In the genomic region with DNA sequence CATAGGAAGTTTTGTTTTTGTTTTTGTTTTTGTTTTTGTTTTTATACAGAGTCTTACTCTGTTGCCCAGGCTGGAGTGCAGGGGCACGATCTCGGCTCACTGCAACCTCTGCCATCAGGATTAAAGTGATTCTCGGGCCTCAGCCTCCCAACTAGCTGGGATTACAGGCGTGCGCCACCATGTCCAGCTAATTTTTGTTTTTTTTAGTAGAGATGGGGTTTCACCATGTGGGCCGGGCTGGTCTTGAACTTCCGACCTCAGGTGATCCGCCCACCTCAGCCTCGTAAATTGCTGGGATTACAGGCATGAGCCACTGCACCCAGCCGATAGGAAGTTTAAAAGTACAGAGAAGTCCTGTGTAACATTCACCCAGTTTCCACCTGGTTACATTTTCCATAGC, we compare ENCODE assay signal across 10 cellular contexts. TPM values are rescaled to one million over a fixed set of nuclear protein-coding genes. Genes with fewer than 3 reads are reported as not detected.
DNase-seq lines count a peak whose midpoint lies in the region; ATAC-seq, FAIRE-seq and TF ChIP-seq lines count a peak whose summit lies in the region.
"Not testable (repeated sequence)": the region's sequence is repeated elsewhere in the genome, so short reads cannot be mapped to it uniquely, and the experiment has no call there.
"Had no signal": no experiment of that assay in that cellular context is flagged by ENCODE, and none has a peak within 500 bp of the region (broad histone marks: within the 10 kb centered on the region; RNA-seq: fewer than 3 reads in every experiment).

No MANE protein-coding gene starts in this region.

- not testable (repeated sequence) for TF ChIP-seq EP300 in K562 (IDR thresholded peaks at IDR 0.05; ENCODE audit: low read length); sigmoid colon (IDR thresholded peaks at IDR 0.05)

- BruUV-seq in K562 (replicated peaks; lab: Mats Ljungman, UMichigan) = not testable (repeated sequence)

- DNase-seq in K562 (ENCODE audit: extremely low read depth in 1 of 4, low spot score in 3 of 4) = not testable (repeated sequence)
- DNase-seq in cardiac septum (ENCODE audit: low spot score) (peak; percentile 12), right cardiac atrium (peak in 2 of 3 donors; percentile 19 to 20), posterior vena cava (ENCODE audit: low spot score) (peak; percentile 50), sigmoid colon (peak; percentile 22), aorta (peak; percentile 18 to 62)

- POLR2A ChIA-PET in K562 (lab: Yijun Ruan, JAX) = not testable (repeated sequence)

- not testable (repeated sequence) for TF ChIP-seq POLR2A in K562 (conservative IDR thresholded peaks at IDR 0.05); sigmoid colon (IDR thresholded peaks at IDR 0.05)

- in situ Hi-C loops in K562 (cut with MboI) = not testable (repeated sequence)

- not testable (repeated sequence) for H3K27me3 ChIP-seq in K562 (ENCODE audit: control insufficient read depth in 2 of 2, insufficient read depth in 2 of 2, low read length in 2 of 2); right cardiac atrium (ENCODE audit: control insufficient read depth, insufficient read depth); sigmoid colon; aorta (ENCODE audit: control insufficient read depth in 1 of 2, insufficient read depth in 2 of 2, low read length in 1 of 2)

- H3K36me3 ChIP-seq in K562 (ENCODE audit: control insufficient read depth, insufficient read depth, low read length); sigmoid colon; aorta (ENCODE audit: control insufficient read depth in 1 of 2, insufficient read depth in 2 of 2, low read length in 1 of 2): not testable (repeated sequence)

- H3K4me2 ChIP-seq in K562 (ENCODE audit: insufficient read depth, low read length) = not testable (repeated sequence)

- intact Hi-C loops in K562 (cut with micrococcal nuclease); cardiac septum (cut with DNase I); right cardiac atrium (cut with DNase I); aorta (cut with DNase I): not testable (repeated sequence)
- intact Hi-C loops in posterior vena cava (cut with DNase I) = loop anchor here in 1 of 2 donors (10.0 kb wide), 1 partner anchor 1064 kb away; no protein-coding TSS in a partner anchor
- intact Hi-C loops in sigmoid colon (cut with DNase I) = loop anchor here (10.0 kb wide), 1 partner anchor 414 kb away; no protein-coding TSS in a partner anchor

- H3K9ac ChIP-seq in K562 (ENCODE audit: insufficient read depth in 1 of 2, low read depth in 2 of 2, low read length in 2 of 2) = not testable (repeated sequence)

- H4K20me1 ChIP-seq in K562 (replicated peaks; ENCODE audit: control insufficient read depth, insufficient read depth, low read length) = not testable (repeated sequence)

- not testable (repeated sequence) for H3K9me1 ChIP-seq in K562 (ENCODE audit: control insufficient read depth, insufficient read depth, low read length)

- not testable (repeated sequence) for H3K9me3 ChIP-seq in K562 (replicated peaks; ENCODE audit: control insufficient read depth, insufficient read depth, low read depth, low read length); right cardiac atrium (ENCODE audit: control insufficient read depth, low read length); sigmoid colon; aorta (ENCODE audit: control insufficient read depth, low read length)

- not testable (repeated sequence) for H2AFZ ChIP-seq in K562 (ENCODE audit: low read depth, low read length)

- CTCF ChIA-PET in K562 (lab: Yijun Ruan, JAX; ENCODE audit: low intra/inter-chr PET ratio) = interaction anchor here (0.5 to 0.6 kb wide), 2 partner anchors 44 to 65 kb away, joined by 3 to 4 read pairs; no protein-coding TSS in a partner anchor

- H3K79me2 ChIP-seq in K562 (ENCODE audit: control insufficient read depth, insufficient read depth, low read length) = not testable (repeated sequence)

- H3K27ac ChIP-seq in K562 (ENCODE audit: extremely low read depth, low read depth, low read length); right cardiac atrium (ENCODE audit: low read length); sigmoid colon; aorta (ENCODE audit: low read depth in 1 of 2, low read length in 2 of 2): not testable (repeated sequence)

- TF ChIP-seq RAD21 in K562 (CRISPR knock-in tag; conservative IDR thresholded peaks at IDR 0.05 in 1 of 2, IDR thresholded peaks at IDR 0.05 in 1 of 2) = not testable (repeated sequence)

- not testable (repeated sequence) for FAIRE-seq in K562 (lab: Jason Lieb, UNC)

- not testable (repeated sequence) for H3K4me3 ChIP-seq in K562; right cardiac atrium (ENCODE audit: low read length); sigmoid colon; aorta (ENCODE audit: low read length in 2 of 2)

- not testable (repeated sequence) for TF ChIP-seq CTCF in K562 (IDR thresholded peaks at IDR 0.05 in 2 of 3, conservative IDR thresholded peaks at IDR 0.05 in 1 of 3; ENCODE audit: insufficient read depth in 2 of 3, low read depth in 1 of 3, low read length in 3 of 3); sigmoid colon (IDR thresholded peaks at IDR 0.05)

- ATAC-seq in K562; right cardiac atrium; aorta (ENCODE audit: low FRiP score): not testable (repeated sequence)

- H3K4me1 ChIP-seq in K562 (replicated peaks in 1 of 2; ENCODE audit: control insufficient read depth in 2 of 2, insufficient read depth in 2 of 2, low read length in 2 of 2) (peaks cover 0 to 22% of the 10 kb centered on the region in 2 experiments; a peak in 3 of 5 replicates), sigmoid colon (peaks cover 0 to 24% (median 19%) of the 10 kb centered on the region in 4 donors)
- H3K4me1 ChIP-seq in right cardiac atrium (ENCODE audit: control insufficient read depth, insufficient read depth, low read length); aorta (ENCODE audit: control insufficient read depth in 1 of 2, insufficient read depth in 2 of 2, low read length in 2 of 2): not testable (repeated sequence)

- WGBS in K562 (ENCODE audit: insufficient coverage, low coverage, missing lambda C conversion rate) = 58% methylated on average over 10 of the region's 10 CpGs
- 90% methylated on average over 10 of the region's 10 CpGs for WGBS in right cardiac atrium
- WGBS in sigmoid colon, 2 donors = 50 to 83% methylated on average over 10 of the region's 10 CpGs
- 89 to 92% methylated on average over 10 of the region's 10 CpGs for WGBS in aorta, 2 donors

RNA-seq across cellular contexts. Expression of gene PTH1R, which starts 33.4 kb away (rescaled TPM):
- not detected in 2 replicates for total RNA-seq in K562 (2011; cell fraction: chromatin; rRNA removed; ENCODE audit: low replicate concordance)
- total RNA-seq in K562 (2011; cell fraction: nucleolus; rRNA removed) = not detected in 2 replicates
- not detected in 2 replicates for total RNA-seq in K562 (2011; cell fraction: nucleoplasm; rRNA removed)
- not detected in 2 replicates for total RNA-seq in K562 (2014; rRNA removed)
- total RNA-seq in K562 (2014; rRNA removed; fragmentation: Illumina TruSeq; extraction: Trizol) = not detected in 2 replicates
- total RNA-seq in K562 (2015; rRNA removed; fragmentation: Illumina TruSeq; extraction: Trizol) = not detected in 2 replicates
- not detected in 2 replicates for total RNA-seq in K562 (2021)
- polyA plus RNA-seq in K562 (2011; rRNA removed) = not detected in 2 replicates
- polyA plus RNA-seq in K562 (2011; cell fraction: cytosol; rRNA removed) = not detected in 2 replicates
- not detected in 2 replicates for polyA plus RNA-seq in K562 (2011; cell fraction: nucleus; rRNA removed)
- polyA plus RNA-seq in K562 (2012) = not detected in 2 replicates
- polyA plus RNA-seq in K562 (2014; fragmentation: Illumina TruSeq; extraction: Trizol) = not detected in 2 replicates
- polyA plus RNA-seq in K562 (2014; fragmentation: Nextera tagmentation; extraction: Ambion mirVana) = not detected
- not detected in 2 replicates for polyA plus RNA-seq in K562 (2014; rRNA removed)
- polyA minus RNA-seq in K562 (2011; rRNA and poly(A)+ RNA removed) = not detected in 2 replicates
- not detected in 2 replicates for polyA minus RNA-seq in K562 (2011; cell fraction: cytosol; rRNA and poly(A)+ RNA removed)
- polyA minus RNA-seq in K562 (2011; cell fraction: nucleus; rRNA and poly(A)+ RNA removed) = not detected in 2 replicates
- total RNA-seq in cardiac septum = 5.4 TPM
- total RNA-seq in right cardiac atrium = 10 to 100 TPM in 3 of 4 donors, 1 to 10 TPM in 1; 9.3 to 15.6 (median 12.6) TPM
- 18.5 TPM for polyA plus RNA-seq in right cardiac atrium
- total RNA-seq in posterior vena cava = 10 to 100 TPM in 1 of 2 donors, 1 to 10 TPM in 1; 5.8 to 17.9 TPM
- 1 to 10 TPM; 3.6 to 9.0 (median 6.0) TPM for total RNA-seq in sigmoid colon
- polyA plus RNA-seq in sigmoid colon = 1 to 10 TPM; 1.2 to 5.2 (median 3.6) TPM
- total RNA-seq in aorta = 1 to 10 TPM; 6.6 to 6.7 TPM
- 10 to 100 TPM in 1 of 2 donors, 1 to 10 TPM in 1; 8.4 to 38.6 TPM for polyA plus RNA-seq in aorta
- total RNA-seq: Calu3; CD4-positive, alpha-beta memory T cell; Daoy had no signal
- polyA plus RNA-seq: CD4-positive, alpha-beta memory T cell had no signal

RNA-seq across cellular contexts. Expression of gene MYL3, which starts 47.7 kb away (rescaled TPM):
- not detected in 2 replicates for total RNA-seq in K562 (2011; cell fraction: chromatin; rRNA removed; ENCODE audit: low replicate concordance)
- not detected in 2 replicates for total RNA-seq in K562 (2011; cell fraction: nucleolus; rRNA removed)
- total RNA-seq in K562 (2011; cell fraction: nucleoplasm; rRNA removed) = not detected in 2 replicates
- total RNA-seq in K562 (2014; rRNA removed) (0.14 TPM in 1 of 2 replicates, not detected in the other), K562 (2014; rRNA removed; fragmentation: Illumina TruSeq; extraction: Trizol) (not detected in 2 replicates), K562 (2015; rRNA removed; fragmentation: Illumina TruSeq; extraction: Trizol) (not detected in 2 replicates), K562 (2021) (not detected in 2 replicates), cardiac septum (3,804 TPM), right cardiac atrium (100 to 1,000 TPM in 3 of 4 donors, 10 to 100 TPM in 1; 42.7 to 442 (median 293) TPM), posterior vena cava (1 to 10 TPM; 3.2 to 5.9 TPM), sigmoid colon (10 to 100 TPM in 1 of 4 donors, 1 to 10 TPM in 3; 1.5 to 10.8 (median 2.7) TPM), aorta (1 to 10 TPM; 1.8 to 3.0 TPM)
- polyA plus RNA-seq in K562 (2011; rRNA removed) (not detected in 2 replicates), K562 (2014; fragmentation: Illumina TruSeq; extraction: Trizol) (not detected in 2 replicates), K562 (2014; fragmentation: Nextera tagmentation; extraction: Ambion mirVana) (under 1 TPM in 1 of 2 experiments, not detected in 1; 0.45 TPM), K562 (2014; rRNA removed) (not detected in 2 replicates), right cardiac atrium (1,012 TPM), sigmoid colon (10 to 100 TPM in 1 of 3 donors, 1 to 10 TPM in 2; 2.4 to 11.8 (median 8.4) TPM), aorta (10 to 100 TPM in 1 of 2 donors, 1 to 10 TPM in 1; 2.6 to 14.3 TPM)
- not detected in 2 replicates for polyA plus RNA-seq in K562 (2011; cell fraction: cytosol; rRNA removed)
- polyA plus RNA-seq in K562 (2011; cell fraction: nucleus; rRNA removed) = not detected in 2 replicates
- polyA plus RNA-seq in K562 (2012) = not detected in 2 replicates
- not detected in 2 replicates for polyA minus RNA-seq in K562 (2011; rRNA and poly(A)+ RNA removed)
- polyA minus RNA-seq in K562 (2011; cell fraction: cytosol; rRNA and poly(A)+ RNA removed) = not detected in 2 replicates
- not detected in 2 replicates for polyA minus RNA-seq in K562 (2011; cell fraction: nucleus; rRNA and poly(A)+ RNA removed)
- total RNA-seq: A673; Calu3; CD4-positive, alpha-beta memory T cell; Daoy had no signal
- polyA plus RNA-seq: CD4-positive, alpha-beta memory T cell had no signal
